In genomic region chr22:39947488-39948216, GRCh38 we compare ENCODE assay signal across 1 cellular context.
TF ChIP-seq lines count a peak whose summit lies in the region.

No MANE protein-coding gene starts in this region.

TF ChIP-seq in GM12878, 131 proteins besides CTCF, POLR2A, EP300 and RAD21:
- TF ChIP-seq TCF3 (IDR thresholded peaks at IDR 0.05; ENCODE audit: borderline replicate concordance, insufficient read depth, low read depth, low read length) (no peak), JUND (IDR thresholded peaks at IDR 0.05; ENCODE audit: low read depth, low read length) (no peak), KLF5 (IDR thresholded peaks at IDR 0.05; ENCODE audit: partially characterized antibody) (no peak), REST (IDR thresholded peaks at IDR 0.05; ENCODE audit: low read depth, low read length) (no peak)
